In genomic region chr20:38290829-38291581, GRCh38 we compare ENCODE assay signal across 9 cellular contexts. TPM values are rescaled to one million over a fixed set of nuclear protein-coding genes. Genes with fewer than 3 reads are reported as not detected.
DNase-seq lines count a peak whose midpoint lies in the region; ATAC-seq and TF ChIP-seq lines count a peak whose summit lies in the region.
"Had no signal": no experiment of that assay in that cellular context is flagged by ENCODE, and none has a peak within 500 bp of the region (broad histone marks: within the 10 kb centered on the region; RNA-seq: fewer than 3 reads in every experiment).

No MANE protein-coding gene starts in this region.

- no peaks in the 10 kb centered on the region for H3K27me3 ChIP-seq in ascending aorta
- H3K27me3 ChIP-seq in prostate gland (replicated peaks; ENCODE audit: insufficient read depth) = no peaks in the 10 kb centered on the region

- H3K27me3 Mint-ChIP-seq in HFFc6 (ENCODE audit: insufficient read depth) = peaks cover 2% of the 10 kb centered on the region
- peaks cover 47% of the 10 kb centered on the region for H3K27me3 Mint-ChIP-seq in activated T-cell treated with anti-CD3 and anti-CD28 coated beads, Interleukin-2, amount 50 U/mL, for 24 hours

- H3K36me3 ChIP-seq in ascending aorta (no peaks in the 10 kb centered on the region), prostate gland (no peaks in the 10 kb centered on the region)

- H3K9me3 ChIP-seq in ascending aorta = no peaks in the 10 kb centered on the region
- no peaks in the 10 kb centered on the region for H3K9me3 ChIP-seq in prostate gland

- 38% methylated on average over 16 of the region's 16 CpGs for WGBS in prostate gland

- DNase-seq in AG08395 (ENCODE audit: low spot score) = peak; percentile 55
- no peak for DNase-seq in HFFc6
- DNase-seq in ascending aorta (ENCODE audit: low spot score in 2 of 2) = peak in 1 of 2 donors; percentile 64
- DNase-seq in islet precursor cell = peak; percentile 93
- DNase-seq in prostate gland (ENCODE audit: low spot score) = no peak
- DNase-seq in activated T-cell treated with anti-CD3 and anti-CD28 coated beads, Interleukin-2, amount 50 U/mL, for 24 hours = no peak

- peaks cover 4% of the 10 kb centered on the region; the same call in 1 of the 2 replicates for H3K36me3 Mint-ChIP-seq in HFFc6 (ENCODE audit: low read depth)
- H3K36me3 Mint-ChIP-seq in activated T-cell treated with anti-CD3 and anti-CD28 coated beads, Interleukin-2, amount 50 U/mL, for 24 hours (ENCODE audit: low read depth) = no peaks in the 10 kb centered on the region

- TF ChIP-seq POLR2A in prostate gland (IDR thresholded peaks at IDR 0.05) = no peak

- H3K27ac Mint-ChIP-seq in HFFc6 = no peak overlapping the region
- H3K27ac Mint-ChIP-seq in activated T-cell treated with anti-CD3 and anti-CD28 coated beads, Interleukin-2, amount 50 U/mL, for 24 hours = no peak overlapping the region

- H3K4me3 ChIP-seq in ascending aorta (no peak overlapping the region), prostate gland (no peak overlapping the region)
- H3K4me3 ChIP-seq: skin epidermis had no signal

- TF ChIP-seq CTCF in HFFc6 (IDR thresholded peaks at IDR 0.05) (peak; percentile 71), ascending aorta (IDR thresholded peaks at IDR 0.05) (peak; percentile 29 to 51 (median 44)), prostate gland (IDR thresholded peaks at IDR 0.05) (peak in 1 of 4 experiments; percentile 19)

- ATAC-seq in GM21576 (IDR thresholded peaks at IDR 0.05; ENCODE audit: unreplicated experiment) = no peak
- no peak for ATAC-seq in GM18858 (IDR thresholded peaks at IDR 0.05; ENCODE audit: unreplicated experiment)

- no peak overlapping the region for H3K4me3 Mint-ChIP-seq in HFFc6
- no peak overlapping the region for H3K4me3 Mint-ChIP-seq in activated T-cell treated with anti-CD3 and anti-CD28 coated beads, Interleukin-2, amount 50 U/mL, for 24 hours

- H3K9me3 Mint-ChIP-seq in HFFc6 = no peaks in the 10 kb centered on the region
- no peaks in the 10 kb centered on the region for H3K9me3 Mint-ChIP-seq in activated T-cell treated with anti-CD3 and anti-CD28 coated beads, Interleukin-2, amount 50 U/mL, for 24 hours

- H3K4me1 ChIP-seq in ascending aorta = no peaks in the 10 kb centered on the region
- H3K4me1 ChIP-seq in prostate gland (replicated peaks) = no peaks in the 10 kb centered on the region

- H3K27ac ChIP-seq in ascending aorta = no peak overlapping the region
- H3K27ac ChIP-seq in prostate gland = no peak overlapping the region
- H3K27ac ChIP-seq: skin epidermis had no signal

- intact Hi-C loops in ascending aorta (cut with DNase I) (loop anchor here (10.0 kb wide), 1 partner anchor 236 kb away; no protein-coding TSS in a partner anchor), prostate gland (cut with DNase I) (no loop called here)

- H3K4me1 Mint-ChIP-seq in HFFc6 (ENCODE audit: low read depth) = peaks cover 15% of the 10 kb centered on the region
- peaks cover 3% of the 10 kb centered on the region for H3K4me1 Mint-ChIP-seq in activated T-cell treated with anti-CD3 and anti-CD28 coated beads, Interleukin-2, amount 50 U/mL, for 24 hours (ENCODE audit: low read depth)

RNA-seq across cellular contexts. Expression of gene BPI, which starts 13.0 kb away (rescaled TPM):
- not detected for total RNA-seq in HFFc6 (2021; fragmentation: NEBNext Ultra II Directional; extraction: Animal tissue kit (Norgen Biotek cat#: 25700))
- not detected for total RNA-seq in ascending aorta
- total RNA-seq in prostate gland = 1 to 10 TPM in 1 of 2 donors, under 1 TPM in 1; 0.41 to 4.5 TPM

RNA-seq across cellular contexts. Expression of gene KIAA1755, which starts 30.5 kb away (rescaled TPM):
- 1 to 10 TPM; 1.2 to 4.4 (median 2.2) TPM for total RNA-seq in HFFc6 (2021; fragmentation: NEBNext Ultra II Directional; extraction: Animal tissue kit (Norgen Biotek cat#: 25700))
- total RNA-seq in ascending aorta (15.2 TPM), prostate gland (10 to 100 TPM in 1 of 2 donors, 1 to 10 TPM in 1; 5.0 to 10.8 TPM)

RNA-seq across cellular contexts. Expression of gene LBP, which starts 55.3 kb away (rescaled TPM):
- total RNA-seq in HFFc6 (2021; fragmentation: NEBNext Ultra II Directional; extraction: Animal tissue kit (Norgen Biotek cat#: 25700)) = not detected
- total RNA-seq in ascending aorta (18.8 TPM), prostate gland (1 to 10 TPM in 1 of 2 donors, not detected in 1; 1.1 TPM)

Comparison
In these comparisons a context has a peak if more than half of its experiments do, and no peak if none do; other contexts are left out.
1. DNase-seq: peak in AG08395 (single experiment) and islet precursor cell (single experiment); none in HFFc6 (single experiment), prostate gland (single experiment) and activated T-cell treated with anti-CD3 and anti-CD28 coated beads, Interleukin-2, amount 50 U/mL, for 24 hours (single experiment).